1 cellular context compared by ENCODE assay signal in the genomic region with DNA sequence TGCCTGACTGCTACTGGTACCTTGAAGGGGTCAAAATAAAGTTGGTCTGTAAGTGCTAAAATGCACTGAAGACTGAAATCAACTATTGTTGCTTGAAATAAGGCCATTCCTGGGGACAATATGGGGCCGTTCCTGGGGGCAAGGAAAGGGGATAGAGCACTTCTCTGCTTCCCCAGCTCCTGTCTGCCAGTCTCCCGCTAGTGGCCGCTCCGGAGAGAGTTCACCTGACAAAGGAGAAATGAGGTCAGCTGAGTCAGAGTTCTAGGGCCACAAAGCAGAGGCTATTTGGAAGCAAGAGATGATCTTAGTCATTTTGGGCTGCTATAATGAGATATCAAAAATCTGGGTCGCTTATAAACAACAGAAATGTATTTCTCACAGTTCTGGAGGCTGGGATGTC.
TF ChIP-seq lines count a peak whose summit lies in the region.

No MANE protein-coding gene starts in this region.

TF ChIP-seq in K562, 482 proteins besides CTCF, POLR2A, EP300 and RAD21 (continued from another document):
- TF ChIP-seq, protein P1, sequence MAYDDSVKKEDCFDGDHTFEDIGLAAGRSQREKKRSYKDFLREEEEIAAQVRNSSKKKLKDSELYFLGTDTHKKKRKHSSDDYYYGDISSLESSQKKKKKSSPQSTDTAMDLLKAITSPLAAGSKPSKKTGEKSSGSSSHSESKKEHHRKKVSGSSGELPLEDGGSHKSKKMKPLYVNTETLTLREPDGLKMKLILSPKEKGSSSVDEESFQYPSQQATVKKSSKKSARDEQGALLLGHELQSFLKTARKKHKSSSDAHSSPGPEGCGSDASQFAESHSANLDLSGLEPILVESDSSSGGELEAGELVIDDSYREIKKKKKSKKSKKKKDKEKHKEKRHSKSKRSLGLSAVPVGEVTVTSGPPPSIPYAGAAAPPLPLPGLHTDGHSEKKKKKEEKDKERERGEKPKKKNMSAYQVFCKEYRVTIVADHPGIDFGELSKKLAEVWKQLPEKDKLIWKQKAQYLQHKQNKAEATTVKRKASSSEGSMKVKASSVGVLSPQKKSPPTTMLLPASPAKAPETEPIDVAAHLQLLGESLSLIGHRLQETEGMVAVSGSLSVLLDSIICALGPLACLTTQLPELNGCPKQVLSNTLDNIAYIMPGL (CRISPR knock-in tag; IDR thresholded peaks at IDR 0.05) = no peak
- TF ChIP-seq, protein P2, sequence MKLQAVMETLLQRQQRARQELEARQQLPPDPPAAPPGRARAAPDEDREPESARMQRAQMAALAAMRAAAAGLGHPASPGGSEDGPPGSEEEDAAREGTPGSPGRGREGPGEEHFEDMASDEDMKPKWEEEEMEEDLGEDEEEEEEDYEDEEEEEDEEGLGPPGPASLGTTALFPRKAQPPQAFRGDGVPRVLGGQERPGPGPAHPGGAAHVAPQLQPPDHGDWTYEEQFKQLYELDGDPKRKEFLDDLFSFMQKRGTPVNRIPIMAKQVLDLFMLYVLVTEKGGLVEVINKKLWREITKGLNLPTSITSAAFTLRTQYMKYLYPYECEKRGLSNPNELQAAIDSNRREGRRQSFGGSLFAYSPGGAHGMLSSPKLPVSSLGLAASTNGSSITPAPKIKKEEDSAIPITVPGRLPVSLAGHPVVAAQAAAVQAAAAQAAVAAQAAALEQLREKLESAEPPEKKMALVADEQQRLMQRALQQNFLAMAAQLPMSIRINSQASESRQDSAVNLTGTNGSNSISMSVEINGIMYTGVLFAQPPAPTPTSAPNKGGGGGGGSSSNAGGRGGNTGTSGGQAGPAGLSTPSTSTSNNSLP (IDR thresholded peaks at IDR 0.05; ENCODE audit: borderline replicate concordance, low read depth, low read length) = no peak
- TF ChIP-seq, protein P3, sequence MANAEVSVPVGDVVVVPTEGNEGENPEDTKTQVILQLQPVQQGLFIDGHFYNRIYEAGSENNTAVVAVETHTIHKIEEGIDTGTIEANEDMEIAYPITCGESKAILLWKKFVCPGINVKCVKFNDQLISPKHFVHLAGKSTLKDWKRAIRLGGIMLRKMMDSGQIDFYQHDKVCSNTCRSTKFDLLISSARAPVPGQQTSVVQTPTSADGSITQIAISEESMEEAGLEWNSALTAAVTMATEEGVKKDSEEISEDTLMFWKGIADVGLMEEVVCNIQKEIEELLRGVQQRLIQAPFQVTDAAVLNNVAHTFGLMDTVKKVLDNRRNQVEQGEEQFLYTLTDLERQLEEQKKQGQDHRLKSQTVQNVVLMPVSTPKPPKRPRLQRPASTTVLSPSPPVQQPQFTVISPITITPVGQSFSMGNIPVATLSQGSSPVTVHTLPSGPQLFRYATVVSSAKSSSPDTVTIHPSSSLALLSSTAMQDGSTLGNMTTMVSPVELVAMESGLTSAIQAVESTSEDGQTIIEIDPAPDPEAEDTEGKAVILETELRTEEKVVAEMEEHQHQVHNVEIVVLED (CRISPR knock-in tag; IDR thresholded peaks at IDR 0.05) = no peak
- no peak for TF ChIP-seq ZFP36 (IDR thresholded peaks at IDR 0.05; ENCODE audit: low read depth, low read length, partially characterized antibody)
- no peak for TF ChIP-seq ZNF165 (CRISPR knock-in tag; IDR thresholded peaks at IDR 0.05; ENCODE audit: borderline replicate concordance)
- TF ChIP-seq ZNF445 (CRISPR knock-in tag; IDR thresholded peaks at IDR 0.05; ENCODE audit: low read depth) = no peak
- TF ChIP-seq CHCHD3 (CRISPR knock-in tag; IDR thresholded peaks at IDR 0.05) = no peak
- TF ChIP-seq HCFC1 (IDR thresholded peaks at IDR 0.05; ENCODE audit: low read depth, low read length) = no peak
- TF ChIP-seq ZNF316 (IDR thresholded peaks at IDR 0.05) = no peak
TF ChIP-seq in K562: peak in this region for 0.
